In the genomic region with DNA sequence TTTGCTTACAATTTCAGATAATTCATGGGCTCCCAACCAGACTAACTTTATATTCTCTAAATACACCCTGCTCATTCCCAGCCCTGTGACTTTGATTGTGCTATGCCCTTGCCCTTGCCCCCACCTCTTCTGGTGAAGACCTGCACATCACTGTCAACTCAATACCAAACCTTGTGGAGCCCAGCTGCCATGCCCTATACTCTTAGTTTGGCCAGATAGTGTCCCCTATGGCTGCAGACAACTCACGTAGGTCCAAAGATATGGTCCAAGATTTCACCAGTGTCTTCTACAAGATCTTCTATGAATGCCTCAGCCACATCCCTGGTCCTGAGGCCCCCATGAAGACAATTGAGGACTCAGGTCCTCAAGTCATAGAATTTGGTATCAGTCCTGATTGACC, we compare ENCODE assay signal across 21 cellular contexts.
"Had no signal": no experiment of that assay in that cellular context is flagged by ENCODE, and none has a peak within 500 bp of the region (broad histone marks: within the 10 kb centered on the region; RNA-seq: fewer than 3 reads in every experiment).

No MANE protein-coding gene starts in this region.

- H3K36me3 ChIP-seq: neural progenitor cell, pancreas, prostate gland, right atrium auricular region, sigmoid colon, tibial artery, transverse colon, upper lobe of right lung, uterus had no signal

- H3K27me3 Mint-ChIP-seq: naive B cell; natural killer cell treated with Interleukin-12 subunit alpha and Interleukin-12 subunit beta and Interleukin-15 and Interleukin-18, amount 100 ng/mL, for 72 hours; stimulated activated naive B cell treated with anti-CD40 and anti-IgM and Interleukin-4, amounts not matched to agents 10 μg/mL and 1 μg/mL and 100 μg/mL, for 72 hours; stimulated activated naive CD8-positive, alpha-beta T cell treated with anti-CD3 and anti-CD28 coated beads, Interleukin-15, Interleukin-2, amounts not matched to agents 100 ng/mL and 50 ng/mL, for 24 hours had no signal

- H3K4me1 Mint-ChIP-seq: naive B cell; naive thymus-derived CD8-positive, alpha-beta T cell; nephron progenitor cell; neural progenitor cell; stimulated activated effector memory CD8-positive, alpha-beta T cell treated with anti-CD3 and anti-CD28 coated beads, Interleukin-12 subunit alpha, Interleukin-12 subunit beta, amount 100 ng/mL, for 72 hours had no signal

- H3K27ac ChIP-seq: neural progenitor cell, pancreas, prostate gland, right atrium auricular region, right lobe of liver, sigmoid colon, stomach, testis, tibial artery, transverse colon, upper lobe of right lung, uterus had no signal

- H3K9me3 Mint-ChIP-seq: naive B cell; naive thymus-derived CD8-positive, alpha-beta T cell; natural killer cell treated with Interleukin-12 subunit alpha and Interleukin-12 subunit beta and Interleukin-15 and Interleukin-18, amount 100 ng/mL, for 72 hours; nephron progenitor cell; neural progenitor cell; stimulated activated effector memory CD8-positive, alpha-beta T cell treated with anti-CD3 and anti-CD28 coated beads, Interleukin-12 subunit alpha, Interleukin-12 subunit beta, amount 100 ng/mL, for 72 hours; stimulated activated naive B cell treated with anti-CD40 and anti-IgM and Interleukin-4, amounts not matched to agents 10 μg/mL and 1 μg/mL and 100 μg/mL, for 72 hours; stimulated activated naive CD8-positive, alpha-beta T cell treated with anti-CD3 and anti-CD28 coated beads, Interleukin-15, Interleukin-2, amounts not matched to agents 100 ng/mL and 50 ng/mL, for 24 hours; type B pancreatic cell had no signal

- H3K27ac Mint-ChIP-seq: naive B cell; naive thymus-derived CD8-positive, alpha-beta T cell; natural killer cell treated with Interleukin-12 subunit alpha and Interleukin-12 subunit beta and Interleukin-15 and Interleukin-18, amount 100 ng/mL, for 72 hours; nephron progenitor cell; neural progenitor cell; stimulated activated effector memory CD8-positive, alpha-beta T cell treated with anti-CD3 and anti-CD28 coated beads, Interleukin-12 subunit alpha, Interleukin-12 subunit beta, amount 100 ng/mL, for 72 hours; stimulated activated naive B cell treated with anti-CD40 and anti-IgM and Interleukin-4, amounts not matched to agents 10 μg/mL and 1 μg/mL and 100 μg/mL, for 72 hours; stimulated activated naive CD8-positive, alpha-beta T cell treated with anti-CD3 and anti-CD28 coated beads, Interleukin-15, Interleukin-2, amounts not matched to agents 100 ng/mL and 50 ng/mL, for 24 hours; type B pancreatic cell had no signal

- H3K4me1 ChIP-seq: prostate gland, right lobe of liver, sigmoid colon, stomach, testis, transverse colon, upper lobe of right lung, uterus had no signal

- H3K36me3 Mint-ChIP-seq: naive B cell; naive thymus-derived CD8-positive, alpha-beta T cell; natural killer cell treated with Interleukin-12 subunit alpha and Interleukin-12 subunit beta and Interleukin-15 and Interleukin-18, amount 100 ng/mL, for 72 hours; neural progenitor cell; stimulated activated effector memory CD8-positive, alpha-beta T cell treated with anti-CD3 and anti-CD28 coated beads, Interleukin-12 subunit alpha, Interleukin-12 subunit beta, amount 100 ng/mL, for 72 hours; stimulated activated naive B cell treated with anti-CD40 and anti-IgM and Interleukin-4, amounts not matched to agents 10 μg/mL and 1 μg/mL and 100 μg/mL, for 72 hours; type B pancreatic cell had no signal

- H3K9me3 ChIP-seq: pancreas, prostate gland, right atrium auricular region, right lobe of liver, sigmoid colon, stomach, testis, tibial artery, transverse colon, upper lobe of right lung, uterus had no signal

- DNase-seq: occipital lobe, sigmoid colon, upper lobe of right lung had no signal

- H3K27me3 ChIP-seq: neural progenitor cell, pancreas, right atrium auricular region, right lobe of liver, sigmoid colon, stomach, testis, tibial artery, transverse colon, upper lobe of right lung, uterus had no signal

- H3K4me3 ChIP-seq: neural progenitor cell, pancreas, prostate gland, right atrium auricular region, right lobe of liver, sigmoid colon, stomach, testis, tibial artery, transverse colon, upper lobe of right lung, uterus had no signal

- H3K4me3 Mint-ChIP-seq: naive B cell; naive thymus-derived CD8-positive, alpha-beta T cell; natural killer cell treated with Interleukin-12 subunit alpha and Interleukin-12 subunit beta and Interleukin-15 and Interleukin-18, amount 100 ng/mL, for 72 hours; nephron progenitor cell; neural progenitor cell; stimulated activated effector memory CD8-positive, alpha-beta T cell treated with anti-CD3 and anti-CD28 coated beads, Interleukin-12 subunit alpha, Interleukin-12 subunit beta, amount 100 ng/mL, for 72 hours; stimulated activated naive B cell treated with anti-CD40 and anti-IgM and Interleukin-4, amounts not matched to agents 10 μg/mL and 1 μg/mL and 100 μg/mL, for 72 hours; stimulated activated naive CD8-positive, alpha-beta T cell treated with anti-CD3 and anti-CD28 coated beads, Interleukin-15, Interleukin-2, amounts not matched to agents 100 ng/mL and 50 ng/mL, for 24 hours; type B pancreatic cell had no signal
